Comparison of ENCODE assay signal across 15 cellular contexts in the genomic region with DNA sequence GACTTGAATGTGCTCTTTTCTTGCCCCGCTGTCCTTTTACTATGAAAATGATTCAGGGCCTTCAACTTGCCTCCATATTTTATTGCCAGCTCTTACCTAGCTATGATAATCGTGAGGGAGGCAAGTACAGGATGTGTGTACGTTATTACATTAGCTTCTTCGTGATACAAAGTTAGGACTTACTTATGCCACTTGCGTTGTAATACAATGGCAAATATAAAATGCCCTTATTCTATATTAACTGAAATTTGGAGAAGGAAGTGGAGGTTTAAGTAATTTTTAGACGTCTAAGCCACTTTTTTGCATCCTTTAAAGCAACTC. TPM values are rescaled to one million over a fixed set of nuclear protein-coding genes. Genes with fewer than 3 reads are reported as not detected.
DNase-seq lines count a peak whose midpoint lies in the region; ATAC-seq and TF ChIP-seq lines count a peak whose summit lies in the region.
"Had no signal": no experiment of that assay in that cellular context is flagged by ENCODE, and none has a peak within 500 bp of the region (broad histone marks: within the 10 kb centered on the region; RNA-seq: fewer than 3 reads in every experiment).

No MANE protein-coding gene starts in this region.

- H3K23ac ChIP-seq in mesenchymal stem cell (ENCODE audit: low read length in 2 of 2), result no peak overlapping the region

- no peak overlapping the region for H2BK12ac ChIP-seq in mesenchymal stem cell (ENCODE audit: low read length in 2 of 2)

- WGBS in mesenchymal stem cell, result 83% methylated on average over 1 of the region's 6 CpGs

- no peak overlapping the region for H2BK120ac ChIP-seq in mesenchymal stem cell (ENCODE audit: low read depth, low read length)

- no peak overlapping the region for H3K4ac ChIP-seq in mesenchymal stem cell (ENCODE audit: low read depth in 1 of 2, low read length in 2 of 2)

- H2BK15ac ChIP-seq in mesenchymal stem cell (ENCODE audit: low read depth, poor library complexity, severe bottlenecking), result no peak overlapping the region

- H4K20me1 ChIP-seq in DND-41 (ENCODE audit: insufficient read depth, low read length) (peaks cover 29% of the 10 kb centered on the region), osteoblast (ENCODE audit: insufficient read depth, low read length) (no peaks in the 10 kb centered on the region), MM.1S (ENCODE audit: insufficient read depth, low read length) (no peaks in the 10 kb centered on the region)

- no peaks in the 10 kb centered on the region for H3K9me2 ChIP-seq in MM.1S (replicated peaks; ENCODE audit: insufficient read depth, low read length)

- DNase-seq in ACHN, result peak; percentile 23
- DNase-seq in DND-41, result no peak
- DNase-seq in adipocyte (ENCODE audit: low read depth), result no peak
- no peak for DNase-seq in mesenchymal stem cell
- DNase-seq in NCI-H187 treated with DMSO at 0.1 percent for 48 hours (lab: John Stamatoyannopoulos, UW), result no peak
- no peak for DNase-seq in nucleus accumbens (lab: John Stamatoyannopoulos, UW)
- DNase-seq in osteoblast (ENCODE audit: insufficient read length, low spot score, missing footprints), result no peak
- no peak for DNase-seq in MM.1S
- DNase-seq: cerebellar nuclear complex, DMS53, NCI-H1436 had no signal

- H4K8ac ChIP-seq in mesenchymal stem cell (ENCODE audit: low read length), result no peak overlapping the region

- no peaks in the 10 kb centered on the region for H3K79me1 ChIP-seq in mesenchymal stem cell (replicated peaks; ENCODE audit: low read length, poor library complexity, severe bottlenecking)

- peak; percentile 31; the same call in 1 of the 3 replicates for ATAC-seq in DND-41 (ENCODE audit: insufficient read depth, low read depth)
- ATAC-seq: stimulated activated memory B cell treated with anti-CD40 and anti-IgM and Interleukin-4, amounts not matched to agents 10 μg/mL and 1 μg/mL and 100 μg/mL, for 72 hours had no signal

- H3K9me3 ChIP-seq in DND-41 (ENCODE audit: insufficient read depth, low read length, severe bottlenecking) (no peaks in the 10 kb centered on the region), adipocyte (ENCODE audit: control insufficient read depth, low read length) (no peaks in the 10 kb centered on the region), mesenchymal stem cell (ENCODE audit: control insufficient read depth, low read length) (no peaks in the 10 kb centered on the region), osteoblast (ENCODE audit: low read depth, low read length) (no peaks in the 10 kb centered on the region), MM.1S (replicated peaks; ENCODE audit: insufficient read depth, low read length) (no peaks in the 10 kb centered on the region)

- H3K79me2 ChIP-seq in DND-41 (ENCODE audit: insufficient read depth, low read length) (peaks cover 62% of the 10 kb centered on the region), osteoblast (ENCODE audit: insufficient read depth, low read length) (no peaks in the 10 kb centered on the region), MM.1S (ENCODE audit: low read length) (no peaks in the 10 kb centered on the region)

- H2AK5ac ChIP-seq in mesenchymal stem cell (ENCODE audit: low read length, severe bottlenecking), result no peak overlapping the region

- H3K4me1 ChIP-seq in DND-41 (ENCODE audit: insufficient read depth, low read length) (peaks cover 42% of the 10 kb centered on the region), adipocyte (ENCODE audit: control insufficient read depth, insufficient read depth, low read length) (peaks cover 2% of the 10 kb centered on the region), mesenchymal stem cell (ENCODE audit: control insufficient read depth, insufficient read depth, low read depth, low read length) (no peaks in the 10 kb centered on the region), osteoblast (ENCODE audit: insufficient read depth, low read length) (no peaks in the 10 kb centered on the region), MM.1S (ENCODE audit: low read length) (0 out of 2 replicates have a peak, but pooled peaks cover 4% of the 10 kb centered on the region)

- H3K36me3 ChIP-seq in DND-41 (ENCODE audit: insufficient read depth, low read length) (peaks cover 10% of the 10 kb centered on the region), adipocyte (ENCODE audit: control insufficient read depth, insufficient read depth, low read length, severe bottlenecking) (no peaks in the 10 kb centered on the region), mesenchymal stem cell (ENCODE audit: control insufficient read depth in 1 of 2, insufficient read depth in 2 of 2, low read depth in 1 of 2, low read length in 2 of 2) (no peaks in the 10 kb centered on the region), osteoblast (ENCODE audit: insufficient read depth, low read length) (no peaks in the 10 kb centered on the region), MM.1S (replicated peaks; ENCODE audit: insufficient read depth, low read length) (no peaks in the 10 kb centered on the region)

- H3F3A ChIP-seq in MM.1S (ENCODE audit: insufficient read depth, low read length), result no peaks in the 10 kb centered on the region

- H3K4me3 ChIP-seq in DND-41 (ENCODE audit: low read depth in 1 of 2, low read length in 2 of 2) (peak overlapping the region; percentile 66 to 81; a peak in 3 of 4 replicates), adipocyte (ENCODE audit: low read length) (peak overlapping the region; percentile 86), mesenchymal stem cell (ENCODE audit: insufficient read depth in 1 of 2, low read depth in 1 of 2, low read length in 2 of 2) (peak overlapping the region in 1 of 2 experiments; percentile 80), osteoblast (ENCODE audit: insufficient read depth, low read length) (no peak overlapping the region), MM.1S (ENCODE audit: low read length) (no peak overlapping the region)

- H2BK5ac ChIP-seq in mesenchymal stem cell (ENCODE audit: low read depth, low read length, poor library complexity, severe bottlenecking), result no peak overlapping the region

- no peak overlapping the region for H4K91ac ChIP-seq in mesenchymal stem cell (ENCODE audit: low read length)

- H3K4me2 ChIP-seq in DND-41 (ENCODE audit: insufficient read depth, low read length) (peak overlapping the region; percentile 85), mesenchymal stem cell (ENCODE audit: low read length, poor library complexity, severe bottlenecking) (no peak overlapping the region), osteoblast (ENCODE audit: insufficient read depth, low read length) (no peak overlapping the region), MM.1S (ENCODE audit: low read depth, low read length) (no peak overlapping the region)

- H3K9ac ChIP-seq in DND-41 (ENCODE audit: low read depth, low read length) (peak overlapping the region; percentile 78), adipocyte (ENCODE audit: low read length) (peak overlapping the region; percentile 80), mesenchymal stem cell (ENCODE audit: low read length) (peak overlapping the region; percentile 81), MM.1S (ENCODE audit: low read length) (no peak overlapping the region)

- H3K18ac ChIP-seq in mesenchymal stem cell (ENCODE audit: low read depth in 1 of 2, low read length in 2 of 2), result no peak overlapping the region

- in situ Hi-C loops in ACHN (cut with HindIII; ENCODE audit: low pct_ligation_motif_present, low pct_unique_long_range_greater_than_20kb, low sequenced_read_pairs), result no loop called here

- 0 out of 2 replicates have a peak overlapping the region, but pooled peaks have one; percentile 2 for H2AFZ ChIP-seq in DND-41 (ENCODE audit: low read depth, low read length)
- H2AFZ ChIP-seq in mesenchymal stem cell (ENCODE audit: low read depth, low read length), result no peak overlapping the region
- H2AFZ ChIP-seq in osteoblast (ENCODE audit: low read length), result no peak overlapping the region
- no peak overlapping the region for H2AFZ ChIP-seq in MM.1S (ENCODE audit: low read length)

- no peak overlapping the region for H3K14ac ChIP-seq in mesenchymal stem cell (ENCODE audit: low read length in 2 of 2)

- H3K27me3 ChIP-seq in DND-41 (ENCODE audit: insufficient read depth, low read length, poor library complexity), result peaks cover 8% of the 10 kb centered on the region
- H3K27me3 ChIP-seq in adipocyte (replicated peaks; ENCODE audit: control insufficient read depth, insufficient read depth, low read length), result no peaks in the 10 kb centered on the region
- H3K27me3 ChIP-seq in mesenchymal stem cell (ENCODE audit: control insufficient read depth in 1 of 2, insufficient read depth in 1 of 2, low read length in 2 of 2), result no peaks in the 10 kb centered on the region
- H3K27me3 ChIP-seq in osteoblast (ENCODE audit: insufficient read depth, low read length), result peaks cover 2% of the 10 kb centered on the region
- H3K27me3 ChIP-seq in MM.1S (replicated peaks; ENCODE audit: insufficient read depth, low read length), result no peaks in the 10 kb centered on the region

- H3K27ac ChIP-seq in DND-41 (ENCODE audit: low read length) (peak overlapping the region; percentile 89), mesenchymal stem cell (ENCODE audit: low read length, poor library complexity, severe bottlenecking) (no peak overlapping the region), osteoblast (ENCODE audit: low read depth, low read length) (no peak overlapping the region), MM.1S (ENCODE audit: low read length) (no peak overlapping the region)

- TF ChIP-seq CTCF in DND-41 (IDR thresholded peaks at IDR 0.05; ENCODE audit: borderline replicate concordance, extremely low read depth, low read length, poor library complexity, severe bottlenecking) (no peak), osteoblast (IDR thresholded peaks at IDR 0.05; ENCODE audit: extremely low read depth, low read depth, low read length) (no peak), MM.1S (IDR thresholded peaks at IDR 0.05; ENCODE audit: low read length) (no peak)

RNA-seq across cellular contexts. Expression of gene CCT8L2, which starts 10.8 kb away (rescaled TPM):
- not detected for polyA plus RNA-seq in mesenchymal stem cell (2013, experiment 1 of 2)
- polyA plus RNA-seq in mesenchymal stem cell (2013, experiment 2 of 2), result not detected
- not detected in 2 replicates for total RNA-seq in osteoblast
- total RNA-seq: H4, lower leg skin had no signal
- polyA plus RNA-seq: adipose tissue had no signal

Comparison
In these comparisons a context has a peak if more than half of its experiments do, and no peak if none do; other contexts are left out.
1. H3K4me3 ChIP-seq: peak in DND-41 (2 of 2) and adipocyte (single experiment); none in osteoblast (single experiment) and MM.1S (single experiment).